14 cellular contexts compared by ENCODE assay signal in the genomic region with DNA sequence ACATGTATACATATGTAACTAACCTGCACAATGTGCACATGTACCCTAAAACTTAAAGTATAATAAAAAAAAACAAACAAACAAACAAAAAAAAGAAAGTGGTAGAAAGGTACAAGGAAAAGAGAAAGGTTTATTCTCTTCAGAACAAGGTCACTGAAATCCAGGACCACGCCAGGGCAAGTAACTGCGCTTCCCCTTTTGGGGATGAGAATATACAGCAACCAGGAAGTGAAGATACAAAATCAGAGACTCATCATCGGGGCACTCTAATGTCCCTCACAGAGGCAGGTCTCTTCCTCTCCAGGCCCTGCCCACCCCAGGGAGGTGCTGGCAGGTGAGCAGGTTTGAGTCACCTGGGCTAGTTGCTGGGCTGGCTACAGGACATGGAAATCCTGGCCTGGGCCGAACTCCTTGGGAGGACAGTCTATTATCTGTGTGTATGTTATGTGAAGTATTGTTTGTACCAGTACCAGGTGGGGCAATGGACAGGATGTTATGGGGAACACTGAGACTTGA.
"Had no signal": no experiment of that assay in that cellular context is flagged by ENCODE, and none has a peak within 500 bp of the region (broad histone marks: within the 10 kb centered on the region; RNA-seq: fewer than 3 reads in every experiment).

No MANE protein-coding gene starts in this region.

- DNase-seq: activated CD4-positive, alpha-beta T cell treated with anti-CD3 and anti-CD28 coated beads, Interleukin-2, amount 50 U/mL, for 4 hours; activated CD8-positive, alpha-beta memory T cell treated with anti-CD3 and anti-CD28 coated beads, Interleukin-2, amount 10 ng/mL, durations not matched to agents 7 days and 5 days; activated effector memory CD4-positive, alpha-beta T cell treated with Interleukin-2 at 50 U/mL for 16 hours; activated T-cell treated with anti-CD3 and anti-CD28 coated beads, Interleukin-2, amount 50 U/mL, for 24 hours; amygdala; mucosa of descending colon; ovary; stimulated activated CD4-positive, alpha-beta T cell treated with anti-CD3 and anti-CD28 coated beads, Interleukin-2, amount 100 ng/mL, for 48 hours; stimulated activated naive CD8-positive, alpha-beta T cell treated with anti-CD3 and anti-CD28 coated beads, Interleukin-15, Interleukin-2, amounts not matched to agents 100 U/mL and 50 U/mL, for 24 hours; upper lobe of right lung had no signal

- H3K36me3 ChIP-seq: esophagus muscularis mucosa, ovary, suprapubic skin, upper lobe of right lung had no signal

- ATAC-seq: activated CD4-positive, CD25-positive, alpha-beta regulatory T cell treated with anti-CD3 and anti-CD28 coated beads, Interleukin-2, amount 50 U/mL, for 24 hours; activated CD8-positive, alpha-beta memory T cell treated with anti-CD3 and anti-CD28 coated beads, Interleukin-2, amount 10 ng/mL, durations not matched to agents 7 days and 5 days; mucosa of descending colon; natural killer cell treated with Interleukin-12 subunit alpha and Interleukin-12 subunit beta and Interleukin-15 and Interleukin-18, amount 100 ng/mL, for 72 hours; stimulated activated naive CD8-positive, alpha-beta T cell treated with anti-CD3 and anti-CD28 coated beads, Interleukin-15, Interleukin-2, amounts not matched to agents 100 U/mL and 50 U/mL, for 24 hours; upper lobe of right lung had no signal

- H3K4me3 ChIP-seq: esophagus muscularis mucosa, mucosa of descending colon, ovary, suprapubic skin, upper lobe of right lung had no signal

- H3K9me3 ChIP-seq: esophagus muscularis mucosa, mucosa of descending colon, ovary, suprapubic skin, upper lobe of right lung had no signal

- H3K27me3 ChIP-seq: ovary had no signal

- H3K4me1 ChIP-seq: upper lobe of right lung had no signal

- H3K27ac ChIP-seq: esophagus muscularis mucosa, ovary, suprapubic skin, upper lobe of right lung had no signal
